1 cellular context compared by ENCODE assay signal in the genomic region with DNA sequence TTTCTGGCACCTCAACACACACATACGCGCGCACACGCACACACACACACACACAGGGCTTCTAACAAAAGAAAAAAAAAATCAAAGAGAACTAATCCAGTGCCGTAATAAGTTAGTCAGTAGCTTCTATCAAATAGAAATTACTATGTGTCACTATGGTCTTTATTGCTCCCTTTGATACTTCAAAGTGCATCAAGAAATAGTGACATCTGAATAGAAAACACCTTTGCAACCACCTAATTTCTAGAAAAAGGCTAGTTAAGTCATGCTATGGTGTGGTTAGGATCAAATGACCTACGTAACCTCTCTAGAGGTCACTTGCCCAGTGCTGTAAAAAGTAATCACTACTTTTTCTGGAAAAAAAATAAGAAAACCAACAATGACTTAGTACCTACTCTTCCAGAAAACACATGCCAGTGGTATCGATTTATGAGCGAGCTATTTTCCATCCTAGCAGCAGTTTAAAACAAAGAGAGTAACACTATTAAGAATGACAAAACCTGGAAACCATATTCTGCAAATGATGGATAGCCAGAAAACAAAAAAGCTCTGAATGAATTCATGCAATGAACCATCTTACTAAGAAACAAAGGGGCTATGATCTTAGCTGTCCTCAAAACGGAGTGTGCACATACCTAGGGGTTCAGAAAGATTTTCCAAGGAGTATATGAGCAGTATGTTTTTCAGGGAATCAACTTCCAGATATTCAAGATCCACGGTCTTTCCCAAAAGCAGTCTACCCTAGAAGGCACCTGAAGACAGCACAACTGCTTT.
TF ChIP-seq lines count a peak whose summit lies in the region.

No MANE protein-coding gene starts in this region.

TF ChIP-seq in A549, 52 proteins besides CTCF, POLR2A, EP300 and RAD21 (continued from another document):
- TF ChIP-seq, protein P1, sequence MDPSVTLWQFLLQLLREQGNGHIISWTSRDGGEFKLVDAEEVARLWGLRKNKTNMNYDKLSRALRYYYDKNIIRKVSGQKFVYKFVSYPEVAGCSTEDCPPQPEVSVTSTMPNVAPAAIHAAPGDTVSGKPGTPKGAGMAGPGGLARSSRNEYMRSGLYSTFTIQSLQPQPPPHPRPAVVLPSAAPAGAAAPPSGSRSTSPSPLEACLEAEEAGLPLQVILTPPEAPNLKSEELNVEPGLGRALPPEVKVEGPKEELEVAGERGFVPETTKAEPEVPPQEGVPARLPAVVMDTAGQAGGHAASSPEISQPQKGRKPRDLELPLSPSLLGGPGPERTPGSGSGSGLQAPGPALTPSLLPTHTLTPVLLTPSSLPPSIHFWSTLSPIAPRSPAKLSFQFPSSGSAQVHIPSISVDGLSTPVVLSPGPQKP (IDR thresholded peaks at IDR 0.05; ENCODE audit: low read depth, low read length): no peak
- TF ChIP-seq PHF8 (IDR thresholded peaks at IDR 0.05; ENCODE audit: borderline replicate concordance, low read depth) (no peak), RNF2 (IDR thresholded peaks at IDR 0.05; ENCODE audit: borderline replicate concordance, low read depth) (no peak)
